In the genomic region with DNA sequence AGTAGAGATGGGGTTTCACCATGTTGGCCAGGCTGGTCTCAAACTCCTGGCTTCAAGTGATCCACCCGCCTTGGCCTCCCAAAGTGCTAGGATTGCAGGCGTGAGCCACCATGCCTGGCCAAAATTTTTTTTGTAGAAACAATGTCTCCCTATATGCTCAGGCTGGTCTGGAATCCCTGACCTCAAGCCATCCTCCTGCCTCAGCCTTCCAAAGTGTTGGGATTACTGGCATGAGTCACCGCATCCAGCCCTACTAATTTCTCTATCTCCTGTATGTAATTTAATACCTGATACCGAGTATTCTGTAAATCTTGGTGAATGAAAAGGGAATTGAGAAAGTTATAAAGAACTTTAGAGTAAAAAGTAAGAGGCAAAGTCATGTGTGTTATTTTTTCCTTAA, we compare ENCODE assay signal across 7 cellular contexts. TPM values are rescaled to one million over a fixed set of nuclear protein-coding genes. Genes with fewer than 3 reads are reported as not detected.
DNase-seq lines count a peak whose midpoint lies in the region; TF ChIP-seq lines count a peak whose summit lies in the region.
"Not testable (repeated sequence)": the region's sequence is repeated elsewhere in the genome, so short reads cannot be mapped to it uniquely, and the experiment has no call there.

No MANE protein-coding gene starts in this region.

- peaks cover 47% of the 10 kb centered on the region for H4K20me1 ChIP-seq in neural progenitor cell (ENCODE audit: low read depth)

- not testable (repeated sequence) for H3K9me3 Mint-ChIP-seq in neural progenitor cell

- H3K4me2 ChIP-seq in neural progenitor cell = peak overlapping the region; percentile 46

- not testable (repeated sequence) for H3K9me3 ChIP-seq in HUES6 (ENCODE audit: control insufficient read depth, insufficient read depth, low read depth, low read length); neural progenitor cell (ENCODE audit: low read depth)

- not testable (repeated sequence) for H3K27me3 Mint-ChIP-seq in neural progenitor cell (ENCODE audit: insufficient read depth, low read depth)

- H3K4me1 Mint-ChIP-seq in neural progenitor cell = not testable (repeated sequence)

- peaks cover 49% of the 10 kb centered on the region for H3K36me3 ChIP-seq in HUES6 (ENCODE audit: control insufficient read depth, insufficient read depth, low read length)
- peaks cover 16% of the 10 kb centered on the region for H3K36me3 ChIP-seq in neural progenitor cell

- TF ChIP-seq CTCF in RWPE1 (conservative IDR thresholded peaks at IDR 0.05; ENCODE audit: low read depth); VCaP (conservative IDR thresholded peaks at IDR 0.05); choroid plexus epithelial cell (conservative IDR thresholded peaks at IDR 0.05; ENCODE audit: low read depth, low read length); fibroblast of villous mesenchyme (IDR thresholded peaks at IDR 0.05; ENCODE audit: insufficient read depth, low read depth, low read length); neural progenitor cell (IDR thresholded peaks at IDR 0.05): not testable (repeated sequence)

- H2AFZ ChIP-seq in neural progenitor cell (replicated peaks) = not testable (repeated sequence)

- H3K36me3 Mint-ChIP-seq in neural progenitor cell = peaks cover 50% of the 10 kb centered on the region

- peaks cover 36% of the 10 kb centered on the region for H3F3A ChIP-seq in neural progenitor cell (ENCODE audit: low read depth)

- not testable (repeated sequence) for H3K4me1 ChIP-seq in HUES6 (ENCODE audit: control insufficient read depth, insufficient read depth, low read length)
- H3K4me1 ChIP-seq in neural progenitor cell = peaks cover 36% of the 10 kb centered on the region

- H3K79me2 ChIP-seq in neural progenitor cell (ENCODE audit: low read depth) = peaks cover 24% of the 10 kb centered on the region

- H3K4me3 Mint-ChIP-seq in neural progenitor cell = not testable (repeated sequence)

- not testable (repeated sequence) for H3K9ac ChIP-seq in HUES6 (ENCODE audit: low read length); neural progenitor cell

- not testable (repeated sequence) for H3K4me3 ChIP-seq in HUES6 (ENCODE audit: low read depth, low read length); choroid plexus epithelial cell (ENCODE audit: low read depth, low read length); fibroblast of villous mesenchyme (ENCODE audit: low read depth, low read length); neural progenitor cell

- not testable (repeated sequence) for H3K27me3 ChIP-seq in HUES6 (ENCODE audit: control insufficient read depth, insufficient read depth, low read length); neural progenitor cell

- CTCF ChIA-PET in RWPE1 (lab: Yijun Ruan, JAX) = not testable (repeated sequence)

- H3K27ac ChIP-seq in HUES6 (ENCODE audit: low read depth, low read length) (peak overlapping the region; percentile 6; the same call in 1 of the 2 replicates), RWPE1 (peak overlapping the region; percentile 52), VCaP (peak overlapping the region; percentile 59; the same call in 1 of the 2 replicates)
- H3K27ac ChIP-seq in neural progenitor cell = not testable (repeated sequence)

- POLR2A ChIA-PET in RWPE1 (lab: Yijun Ruan, JAX; ENCODE audit: low non-redundant PET) = interaction anchor here (0.6 kb wide), 1 partner anchor 31 kb away, joined by 4 read pairs; a partner anchor contains a TSS

- H3K27ac Mint-ChIP-seq in neural progenitor cell = not testable (repeated sequence)

- DNase-seq in ELR (ENCODE audit: low read depth) = peak; percentile 44
- DNase-seq in RWPE1 (ENCODE audit: low spot score); neural progenitor cell (ENCODE audit: low spot score): not testable (repeated sequence)
- DNase-seq in choroid plexus epithelial cell (ENCODE audit: low read depth) = peak; percentile 50
- DNase-seq in fibroblast of villous mesenchyme (ENCODE audit: low read depth) = peak; percentile 12

RNA-seq across cellular contexts. Expression of a gene that starts 29.3 kb away (rescaled TPM):
- 20.0 and 42.7 TPM in 2 replicates for total RNA-seq in fibroblast of villous mesenchyme
- 80.9 and 104 TPM in 2 replicates for total RNA-seq in neural progenitor cell (ENCODE audit: low replicate concordance)

RNA-seq across cellular contexts. Expression of a gene that starts 30.5 kb away (rescaled TPM):
- total RNA-seq in fibroblast of villous mesenchyme (135 and 181 TPM in 2 replicates), neural progenitor cell (ENCODE audit: low replicate concordance) (210 and 257 TPM in 2 replicates)
